8 cellular contexts compared by ENCODE assay signal in the genomic region with DNA sequence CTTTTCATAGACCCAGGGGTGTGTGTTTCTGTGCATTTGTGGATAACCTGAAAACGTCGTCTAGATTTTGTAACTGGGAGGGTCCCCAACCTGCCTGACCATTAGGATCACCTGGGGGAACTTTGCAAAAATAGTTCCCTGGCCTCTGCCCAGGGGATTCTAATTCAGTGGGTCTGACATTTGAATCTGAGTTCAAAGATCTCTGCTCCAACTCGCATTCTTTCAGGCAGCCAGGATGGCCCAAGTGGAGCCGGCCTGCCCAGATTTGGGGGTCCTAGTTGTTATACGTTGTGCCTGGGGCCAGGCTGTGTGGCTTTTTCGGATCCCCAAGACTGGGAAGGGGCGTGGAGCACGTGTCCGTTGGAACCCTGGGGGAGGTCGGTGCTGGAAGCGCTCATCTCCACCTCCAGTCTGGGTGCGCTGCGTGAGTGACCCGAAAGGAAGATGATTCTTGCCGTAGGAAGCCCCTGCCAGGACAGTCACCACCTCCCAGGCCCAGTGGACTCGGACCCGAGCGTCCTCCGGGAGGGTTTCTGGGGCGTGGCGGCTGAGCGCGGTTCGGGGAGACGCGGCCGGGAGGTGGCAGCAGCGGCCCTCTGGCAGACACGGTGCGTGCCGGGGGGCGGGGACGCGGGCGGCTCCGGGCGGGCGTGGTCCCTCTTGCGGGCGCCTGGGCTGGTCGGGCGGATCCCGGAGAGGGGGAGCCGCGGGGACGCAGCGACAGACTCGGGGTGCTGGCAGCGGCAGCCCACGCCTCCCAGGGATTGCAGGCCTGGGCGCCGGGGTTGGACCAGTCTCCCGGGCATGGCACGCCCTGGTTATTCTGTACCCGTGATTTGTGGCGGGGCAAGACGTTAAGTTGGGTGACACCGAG. TPM values are rescaled to one million over a fixed set of nuclear protein-coding genes. Genes with fewer than 3 reads are reported as not detected.
A peak's percentile ranks its signal among the peaks of the same experiment; 100 is the strongest.
DNase-seq lines count a peak whose midpoint lies in the region; ATAC-seq and TF ChIP-seq lines count a peak whose summit lies in the region.

No MANE protein-coding gene starts in this region.

- POLR2A ChIA-PET in activated CD4-positive, alpha-beta memory T cell treated with anti-CD3 and anti-CD28 coated beads, Interleukin-2, amount 10 ng/mL, durations not matched to agents 7 days and 5 days (lab: Charles Lee): interaction anchor here (1.4 kb wide), 1 partner anchor 266 kb away, joined by 3 read pairs; no protein-coding TSS in a partner anchor

- peak; percentile 83 for TF ChIP-seq CTCF in lung (IDR thresholded peaks at IDR 0.05; ENCODE audit: control extremely low read depth, extremely low read depth)

- in situ Hi-C loops in ACHN (cut with HindIII; ENCODE audit: low pct_ligation_motif_present, low pct_unique_long_range_greater_than_20kb, low sequenced_read_pairs): no loop called here

- H3K9me3 Mint-ChIP-seq in activated CD4-positive, alpha-beta memory T cell treated with anti-CD3 and anti-CD28 coated beads, Interleukin-2, amount 10 ng/mL, durations not matched to agents 7 days and 5 days: no peaks in the 10 kb centered on the region

- H3K4me3 ChIP-seq in ectodermal cell (ENCODE audit: insufficient read depth, low read depth, low read length): peak overlapping the region; percentile 54
- peak overlapping the region; percentile 60 for H3K4me3 ChIP-seq in lung

- H3K4me1 Mint-ChIP-seq in activated CD4-positive, alpha-beta memory T cell treated with anti-CD3 and anti-CD28 coated beads, Interleukin-2, amount 10 ng/mL, durations not matched to agents 7 days and 5 days: peaks cover 41% of the 10 kb centered on the region

- H3K36me3 ChIP-seq in ectodermal cell (ENCODE audit: control insufficient read depth, insufficient read depth, low read length) (no peaks in the 10 kb centered on the region), lung (ENCODE audit: control insufficient read depth in 2 of 2, insufficient read depth in 2 of 2, low read length in 2 of 2) (no peaks in the 10 kb centered on the region)

- no peaks in the 10 kb centered on the region for H3K9me3 ChIP-seq in ectodermal cell (ENCODE audit: control insufficient read depth, low read length)
- peaks cover 0 to 2% of the 10 kb centered on the region in 2 donors for H3K9me3 ChIP-seq in lung (ENCODE audit: control insufficient read depth in 2 of 2, insufficient read depth in 1 of 2, low read length in 1 of 2)

- peaks cover 8% of the 10 kb centered on the region for H3K27me3 Mint-ChIP-seq in activated CD4-positive, alpha-beta memory T cell treated with anti-CD3 and anti-CD28 coated beads, Interleukin-2, amount 10 ng/mL, durations not matched to agents 7 days and 5 days

- peaks cover 8% of the 10 kb centered on the region for H3K4me1 ChIP-seq in ectodermal cell (ENCODE audit: control insufficient read depth, insufficient read depth, low read length)
- H3K4me1 ChIP-seq in lung (ENCODE audit: control insufficient read depth in 2 of 2, insufficient read depth in 2 of 2, low read length in 2 of 2): peaks cover 3 to 5% of the 10 kb centered on the region in 2 donors

- peak overlapping the region; percentile 74 for H3K4me3 Mint-ChIP-seq in activated CD4-positive, alpha-beta memory T cell treated with anti-CD3 and anti-CD28 coated beads, Interleukin-2, amount 10 ng/mL, durations not matched to agents 7 days and 5 days

- H3K36me3 Mint-ChIP-seq in activated CD4-positive, alpha-beta memory T cell treated with anti-CD3 and anti-CD28 coated beads, Interleukin-2, amount 10 ng/mL, durations not matched to agents 7 days and 5 days (ENCODE audit: low read depth): peaks cover 10% of the 10 kb centered on the region

- CTCF ChIA-PET in activated CD4-positive, alpha-beta memory T cell treated with anti-CD3 and anti-CD28 coated beads, Interleukin-2, amount 10 ng/mL, durations not matched to agents 7 days and 5 days (lab: Charles Lee): interaction anchor here (0.8 to 8.8 kb wide), 8 partner anchors 10 to 1000 kb away, joined by 3 to 78 read pairs (median 8); no protein-coding TSS in a partner anchor

- H3K27me3 ChIP-seq in ectodermal cell (ENCODE audit: control insufficient read depth, insufficient read depth, low read length, poor library complexity, severe bottlenecking) (peaks cover 22% of the 10 kb centered on the region), lung (ENCODE audit: control insufficient read depth, insufficient read depth) (no peaks in the 10 kb centered on the region)

- no peak overlapping the region for H3K27ac ChIP-seq in ectodermal cell (ENCODE audit: insufficient read depth, low read depth, low read length, poor library complexity, severe bottlenecking)
- H3K27ac ChIP-seq in lung (ENCODE audit: low read depth in 1 of 2, low read length in 1 of 2): peak overlapping the region; percentile 57 to 77

- ATAC-seq in GM18517 (IDR thresholded peaks at IDR 0.05; ENCODE audit: unreplicated experiment): peak; percentile 79
- peak; percentile 54 for ATAC-seq in HG03060 (IDR thresholded peaks at IDR 0.05; ENCODE audit: low read depth, unreplicated experiment)
- peak; percentile 95 for ATAC-seq in lung (ENCODE audit: insufficient read depth, low FRiP score)

- 5 to 6% methylated on average over 58 of the region's 58 CpGs for WGBS in ectodermal cell, 2 experiments
- WGBS in lung, 2 donors: 3 to 4% methylated on average over 55 to 58 of the region's 58 CpGs

- peak overlapping the region; percentile 50 for H3K27ac Mint-ChIP-seq in activated CD4-positive, alpha-beta memory T cell treated with anti-CD3 and anti-CD28 coated beads, Interleukin-2, amount 10 ng/mL, durations not matched to agents 7 days and 5 days

- DNase-seq in ACHN (peak; percentile 65), NCI-H460 (ENCODE audit: extremely low read depth, low read depth) (peak; percentile 55), lung (ENCODE audit: low spot score) (peak; percentile 82)
- DNase-seq in activated CD4-positive, alpha-beta memory T cell treated with anti-CD3 and anti-CD28 coated beads, Interleukin-2, amount 10 ng/mL, durations not matched to agents 7 days and 5 days: peak; percentile 89
- peak; percentile 69 to 79 (median 72) for DNase-seq in stimulated activated CD4-positive, alpha-beta T cell treated with anti-CD3 and anti-CD28 coated beads, TNF-alpha, amount 100 ng/mL, for 4 hours (ENCODE audit: low read depth in 3 of 3)

RNA-seq across cellular contexts. Expression of gene PLET1, which starts 29.2 kb away (rescaled TPM):
- not detected in 2 replicates for total RNA-seq in NCI-H460 (2014; rRNA removed; shearing (Covaris generic))
- not detected in 2 replicates for polyA plus RNA-seq in NCI-H460 (2014; cell fraction: nucleus; rRNA removed)
- not detected for total RNA-seq in activated CD4-positive, alpha-beta memory T cell treated with anti-CD3 and anti-CD28 coated beads, Interleukin-2, amount 10 ng/mL, durations not matched to agents 7 days and 5 days
- polyA plus RNA-seq in ectodermal cell (2013, experiment 1 of 4): not detected
- polyA plus RNA-seq in ectodermal cell (2013, experiment 2 of 4): not detected
- not detected for polyA plus RNA-seq in ectodermal cell (2013, experiment 3 of 4)
- not detected for polyA plus RNA-seq in ectodermal cell (2013, experiment 4 of 4)
- not detected for total RNA-seq in lung
- not detected for polyA plus RNA-seq in lung
